Comparison of ENCODE assay signal across 28 cellular contexts in the genomic region with DNA sequence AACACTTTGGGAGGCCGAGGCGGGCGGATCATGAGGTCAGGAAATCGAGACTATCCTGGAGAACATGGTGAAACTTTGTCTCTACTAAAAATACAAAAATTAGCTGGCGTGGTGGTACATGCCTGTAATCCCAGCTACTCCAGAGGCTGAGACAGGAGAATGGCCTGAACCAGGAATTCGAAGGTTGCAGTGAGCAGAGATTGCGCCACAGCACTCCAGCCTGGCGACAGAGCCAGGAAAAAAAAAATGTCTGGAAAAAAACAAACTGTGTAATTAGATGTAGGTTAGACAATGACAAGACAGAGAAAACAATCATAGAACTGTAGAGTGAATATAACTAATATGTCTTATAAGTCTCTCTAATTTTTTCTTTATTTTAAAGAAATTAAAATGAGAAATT.
"Had no signal": no experiment of that assay in that cellular context is flagged by ENCODE, and none has a peak within 500 bp of the region (broad histone marks: within the 10 kb centered on the region; RNA-seq: fewer than 3 reads in every experiment).

No MANE protein-coding gene starts in this region.

- H3K27ac ChIP-seq: neural progenitor cell, ovary, parathyroid adenoma, psoas muscle, right lobe of liver, sigmoid colon, stomach, thoracic aorta, thyroid gland, tibial nerve had no signal

- H3K4me3 Mint-ChIP-seq: naive B cell; naive thymus-derived CD8-positive, alpha-beta T cell; natural killer cell treated with Interleukin-12 subunit alpha and Interleukin-12 subunit beta and Interleukin-15 and Interleukin-18, amount 100 ng/mL, for 72 hours; neural progenitor cell; stimulated activated effector memory CD8-positive, alpha-beta T cell treated with anti-CD3 and anti-CD28 coated beads, Interleukin-12 subunit alpha, Interleukin-12 subunit beta, amount 100 ng/mL, for 72 hours; stimulated activated naive B cell treated with anti-CD40 and anti-IgM and Interleukin-4, amounts not matched to agents 10 μg/mL and 1 μg/mL and 100 μg/mL, for 72 hours; stimulated activated naive CD8-positive, alpha-beta T cell treated with anti-CD3 and anti-CD28 coated beads, Interleukin-15, Interleukin-2, amounts not matched to agents 100 ng/mL and 50 ng/mL, for 24 hours; type B pancreatic cell had no signal

- H3K9me3 ChIP-seq: ovary, psoas muscle, right lobe of liver, sigmoid colon, stomach, thoracic aorta, thyroid gland, tibial nerve had no signal

- H3K4me1 ChIP-seq: neural progenitor cell, parathyroid adenoma, psoas muscle, right lobe of liver had no signal

- H3K4me1 Mint-ChIP-seq: naive B cell; naive thymus-derived CD8-positive, alpha-beta T cell; stimulated activated effector memory CD8-positive, alpha-beta T cell treated with anti-CD3 and anti-CD28 coated beads, Interleukin-12 subunit alpha, Interleukin-12 subunit beta, amount 100 ng/mL, for 72 hours; stimulated activated naive B cell treated with anti-CD40 and anti-IgM and Interleukin-4, amounts not matched to agents 10 μg/mL and 1 μg/mL and 100 μg/mL, for 72 hours had no signal

- ATAC-seq: naive thymus-derived CD8-positive, alpha-beta T cell; natural killer cell treated with Interleukin-12 subunit alpha and Interleukin-12 subunit beta and Interleukin-15 and Interleukin-18, amount 100 ng/mL, for 72 hours; psoas muscle; right cardiac atrium; right lobe of liver; stimulated activated effector memory CD8-positive, alpha-beta T cell treated with anti-CD3 and anti-CD28 coated beads, Interleukin-12 subunit alpha, Interleukin-12 subunit beta, amount 100 ng/mL, for 72 hours; stimulated activated naive B cell treated with anti-CD40 and anti-IgM and Interleukin-4, amounts not matched to agents 10 μg/mL and 1 μg/mL and 100 μg/mL, for 72 hours had no signal

- FAIRE-seq: small intestine, urothelium cell line had no signal

- H3K27me3 Mint-ChIP-seq: naive B cell; naive thymus-derived CD8-positive, alpha-beta T cell; natural killer cell treated with Interleukin-12 subunit alpha and Interleukin-12 subunit beta and Interleukin-15 and Interleukin-18, amount 100 ng/mL, for 72 hours; progenitor cell of endocrine pancreas; stimulated activated naive B cell treated with anti-CD40 and anti-IgM and Interleukin-4, amounts not matched to agents 10 μg/mL and 1 μg/mL and 100 μg/mL, for 72 hours; stimulated activated naive CD8-positive, alpha-beta T cell treated with anti-CD3 and anti-CD28 coated beads, Interleukin-15, Interleukin-2, amounts not matched to agents 100 ng/mL and 50 ng/mL, for 24 hours; type B pancreatic cell had no signal

- DNase-seq: naive B cell; naive thymus-derived CD8-positive, alpha-beta T cell; occipital lobe; ovary; posterior cingulate gyrus; psoas muscle; right cardiac atrium; right lobe of liver; sigmoid colon; small intestine; stimulated activated CD4-positive, alpha-beta T cell treated with anti-CD3 and anti-CD28 coated beads, Interleukin-15, amount 100 ng/mL, for 24 hours; stimulated activated CD4-positive, alpha-beta T cell treated with anti-CD3 and anti-CD28 coated beads, Interleukin-2, amount 100 ng/mL, for 24 hours; stimulated activated CD4-positive, alpha-beta T cell treated with anti-CD3 and anti-CD28 coated beads, Interleukin-2, amount 100 ng/mL, for 48 hours; stimulated activated CD4-positive, alpha-beta T cell treated with anti-CD3 and anti-CD28 coated beads, Interleukin-4, amount 100 ng/mL, for 24 hours; stimulated activated naive B cell treated with anti-CD40 and anti-IgM and Interleukin-4, amounts not matched to agents 10 μg/mL and 1 μg/mL and 100 μg/mL, for 72 hours; stimulated activated naive CD4-positive, alpha-beta T cell treated with Interleukin-2 at 50 U/mL for 16 hours; stomach; thyroid gland had no signal

- H3K36me3 Mint-ChIP-seq: naive B cell; naive thymus-derived CD8-positive, alpha-beta T cell; natural killer cell treated with Interleukin-12 subunit alpha and Interleukin-12 subunit beta and Interleukin-15 and Interleukin-18, amount 100 ng/mL, for 72 hours; neural progenitor cell; stimulated activated effector memory CD8-positive, alpha-beta T cell treated with anti-CD3 and anti-CD28 coated beads, Interleukin-12 subunit alpha, Interleukin-12 subunit beta, amount 100 ng/mL, for 72 hours; stimulated activated naive B cell treated with anti-CD40 and anti-IgM and Interleukin-4, amounts not matched to agents 10 μg/mL and 1 μg/mL and 100 μg/mL, for 72 hours; type B pancreatic cell had no signal

- H3K27ac Mint-ChIP-seq: naive B cell; naive thymus-derived CD8-positive, alpha-beta T cell; natural killer cell treated with Interleukin-12 subunit alpha and Interleukin-12 subunit beta and Interleukin-15 and Interleukin-18, amount 100 ng/mL, for 72 hours; neural progenitor cell; progenitor cell of endocrine pancreas; stimulated activated effector memory CD8-positive, alpha-beta T cell treated with anti-CD3 and anti-CD28 coated beads, Interleukin-12 subunit alpha, Interleukin-12 subunit beta, amount 100 ng/mL, for 72 hours; stimulated activated naive B cell treated with anti-CD40 and anti-IgM and Interleukin-4, amounts not matched to agents 10 μg/mL and 1 μg/mL and 100 μg/mL, for 72 hours; stimulated activated naive CD8-positive, alpha-beta T cell treated with anti-CD3 and anti-CD28 coated beads, Interleukin-15, Interleukin-2, amounts not matched to agents 100 ng/mL and 50 ng/mL, for 24 hours; type B pancreatic cell had no signal

- H3K27me3 ChIP-seq: neural progenitor cell, ovary, right lobe of liver, sigmoid colon, stomach, thyroid gland, tibial nerve had no signal

- H3K36me3 ChIP-seq: neural progenitor cell, ovary, right lobe of liver, sigmoid colon, stomach, thoracic aorta, thyroid gland, tibial nerve had no signal

- H3K9me3 Mint-ChIP-seq: type B pancreatic cell had no signal

- H3K4me3 ChIP-seq: neural progenitor cell, ovary, psoas muscle, right lobe of liver, sigmoid colon, stomach, thoracic aorta, thyroid gland, tibial nerve had no signal
